Comparison of ENCODE assay signal across 8 cellular contexts in genomic region chr16:2881783-2882459, GRCh38. TPM values are rescaled to one million over a fixed set of nuclear protein-coding genes. Genes with fewer than 3 reads are reported as not detected.
A peak's percentile ranks its signal among the peaks of the same experiment; 100 is the strongest.
DNase-seq lines count a peak whose midpoint lies in the region; ATAC-seq, FAIRE-seq and TF ChIP-seq lines count a peak whose summit lies in the region.
"Not testable (repeated sequence)": the region's sequence is repeated elsewhere in the genome, so short reads cannot be mapped to it uniquely, and the experiment has no call there.

No MANE protein-coding gene starts in this region.

- H3K4me1 ChIP-seq in BLaER1 treated with 17β-estradiol and CSF1 and Interleukin-3, amounts not matched to agents 10 nM and 100 nM = peaks cover 11 to 21% (median 15%) of the 10 kb centered on the region in 10 experiments
- H3K4me1 ChIP-seq in esophagus muscularis mucosa (peaks cover 8 to 20% (median 17%) of the 10 kb centered on the region in 4 donors), spleen (peaks cover 6 to 32% (median 15%) of the 10 kb centered on the region in 6 donors)

- H3K36me3 ChIP-seq in BLaER1 treated with 17β-estradiol and CSF1 and Interleukin-3, amounts not matched to agents 10 nM and 100 nM; esophagus muscularis mucosa; spleen: not testable (repeated sequence)

- H3K4me1 Mint-ChIP-seq in activated naive CD4-positive, alpha-beta T cell treated with anti-CD3 and anti-CD28 coated beads for 36 hours (ENCODE audit: low read depth) = peaks cover 14% of the 10 kb centered on the region
- H3K4me1 Mint-ChIP-seq in memory B cell = not testable (repeated sequence)

- H3K27me3 ChIP-seq in BLaER1 treated with 17β-estradiol and CSF1 and Interleukin-3, amounts not matched to agents 10 nM and 100 nM; esophagus muscularis mucosa; spleen (replicated peaks in 1 of 7): not testable (repeated sequence)

- not testable (repeated sequence) for TF ChIP-seq CTCF in RWPE1 (conservative IDR thresholded peaks at IDR 0.05; ENCODE audit: low read depth); esophagus muscularis mucosa (IDR thresholded peaks at IDR 0.05); spleen (IDR thresholded peaks at IDR 0.05 in 8 of 11, conservative IDR thresholded peaks at IDR 0.05 in 3 of 11)

- 13% methylated on average over 29 of the region's 41 CpGs for WGBS in esophagus muscularis mucosa
- WGBS in spleen, 5 donors = 6 to 10% (median 6%) methylated on average over 29 to 41 of the region's 41 CpGs

- not testable (repeated sequence) for FAIRE-seq in HTR-8/SVneo (lab: Jason Lieb, UNC)

- peak overlapping the region; percentile 75 to 97 (median 87) for H3K4me3 ChIP-seq in BLaER1 treated with 17β-estradiol and CSF1 and Interleukin-3, amounts not matched to agents 10 nM and 100 nM
- peak overlapping the region; percentile 75 to 98 (median 92) for H3K4me3 ChIP-seq in esophagus muscularis mucosa
- peak overlapping the region; percentile 59 to 87 (median 75) for H3K4me3 ChIP-seq in spleen

- intact Hi-C loops in activated naive CD4-positive, alpha-beta T cell treated with anti-CD3 and anti-CD28 coated beads for 36 hours (cut with micrococcal nuclease) = loop anchor here (1.0 kb wide), 2 partner anchors 23 to 29 kb away; partner anchors contain the start of gene FLYWCH1
- intact Hi-C loops in esophagus muscularis mucosa (cut with DNase I); spleen (cut with DNase I; ENCODE audit: low total_unique reads): not testable (repeated sequence)

- H3K4me2 ChIP-seq in BLaER1 treated with 17β-estradiol and CSF1 and Interleukin-3, amounts not matched to agents 10 nM and 100 nM = peak overlapping the region; percentile 82 to 97 (median 93)

- peak overlapping the region in 9 of 11 experiments; percentile 20 to 91 (median 86); a peak in 16 of 22 replicates for H3K27ac ChIP-seq in BLaER1 treated with 17β-estradiol and CSF1 and Interleukin-3, amounts not matched to agents 10 nM and 100 nM
- H3K27ac ChIP-seq in RWPE1 (peak overlapping the region; percentile 90), esophagus muscularis mucosa (replicated peaks in 1 of 4) (peak overlapping the region; percentile 94 to 99 (median 98)), spleen (peak overlapping the region; percentile 84 to 96 (median 94))

- peak; percentile 9 for ATAC-seq in GM19467 (IDR thresholded peaks at IDR 0.05; ENCODE audit: unreplicated experiment)
- not testable (repeated sequence) for ATAC-seq in memory B cell (ENCODE audit: low read depth)

- H3K27me3 Mint-ChIP-seq in activated naive CD4-positive, alpha-beta T cell treated with anti-CD3 and anti-CD28 coated beads for 36 hours (ENCODE audit: low read depth); memory B cell: not testable (repeated sequence)

- not testable (repeated sequence) for H3K9me3 Mint-ChIP-seq in activated naive CD4-positive, alpha-beta T cell treated with anti-CD3 and anti-CD28 coated beads for 36 hours; memory B cell

- DNase-seq in HTR-8/SVneo (ENCODE audit: insufficient read length, low spot score) (peak; percentile 17), spleen (peak; percentile 92)
- not testable (repeated sequence) for DNase-seq in RWPE1 (ENCODE audit: low spot score); esophagus muscularis mucosa (ENCODE audit: extremely low spot score); memory B cell (ENCODE audit: low spot score in 2 of 2)
- DNase-seq in activated naive CD4-positive, alpha-beta T cell treated with anti-CD3 and anti-CD28 coated beads for 36 hours = peak; percentile 26

- H3K4me3 Mint-ChIP-seq in activated naive CD4-positive, alpha-beta T cell treated with anti-CD3 and anti-CD28 coated beads for 36 hours = peak overlapping the region; percentile 89
- H3K4me3 Mint-ChIP-seq in memory B cell = peak overlapping the region; percentile 93

- peak overlapping the region; percentile 50 for H3K27ac Mint-ChIP-seq in activated naive CD4-positive, alpha-beta T cell treated with anti-CD3 and anti-CD28 coated beads for 36 hours
- peak overlapping the region; percentile 93 for H3K27ac Mint-ChIP-seq in memory B cell

- H4K20me1 ChIP-seq in BLaER1 treated with 17β-estradiol and CSF1 and Interleukin-3, amounts not matched to agents 10 nM and 100 nM = not testable (repeated sequence)

- POLR2A ChIA-PET in RWPE1 (lab: Yijun Ruan, JAX; ENCODE audit: low non-redundant PET) = not testable (repeated sequence)

- peaks cover 10 to 25% (median 22%) of the 10 kb centered on the region in 11 experiments for H3K9me3 ChIP-seq in BLaER1 treated with 17β-estradiol and CSF1 and Interleukin-3, amounts not matched to agents 10 nM and 100 nM (replicated peaks in 1 of 11)
- not testable (repeated sequence) for H3K9me3 ChIP-seq in esophagus muscularis mucosa, spleen

- CTCF ChIA-PET in RWPE1 (lab: Yijun Ruan, JAX) = not testable (repeated sequence)
- CTCF ChIA-PET in activated naive CD4-positive, alpha-beta T cell treated with anti-CD3 and anti-CD28 coated beads for 36 hours (lab: Charles Lee) = interaction anchor here (0.6 to 2.1 kb wide), 7 partner anchors 14 to 255 kb away, joined by 4 to 8 read pairs (median 7); no protein-coding TSS in a partner anchor

- not testable (repeated sequence) for H3K36me3 Mint-ChIP-seq in activated naive CD4-positive, alpha-beta T cell treated with anti-CD3 and anti-CD28 coated beads for 36 hours (ENCODE audit: low read depth); memory B cell

- not testable (repeated sequence) for TF ChIP-seq EP300 in esophagus muscularis mucosa (IDR thresholded peaks at IDR 0.05)

- peak overlapping the region; percentile 66 to 97 (median 91); a peak in 21 of 22 replicates for H3K9ac ChIP-seq in BLaER1 treated with 17β-estradiol and CSF1 and Interleukin-3, amounts not matched to agents 10 nM and 100 nM

- not testable (repeated sequence) for TF ChIP-seq POLR2A in esophagus muscularis mucosa (IDR thresholded peaks at IDR 0.05; ENCODE audit: low read depth); spleen (IDR thresholded peaks at IDR 0.05)

RNA-seq across cellular contexts. Expression of gene FLYWCH2, which starts 1.1 kb away (rescaled TPM):
- 10 to 100 TPM; 12.7 to 15.2 TPM for total RNA-seq in activated naive CD4-positive, alpha-beta T cell treated with anti-CD3 and anti-CD28 coated beads for 36 hours
- 10 to 100 TPM; 41.9 to 47.2 (median 43.9) TPM for total RNA-seq in esophagus muscularis mucosa
- total RNA-seq in spleen = 10 to 100 TPM; 27.5 to 98.6 (median 48.4) TPM
- 10 to 100 TPM; 31.6 to 62.6 (median 49.5) TPM for polyA plus RNA-seq in spleen

RNA-seq across cellular contexts. Expression of gene PRSS22, which starts 24.0 kb away (rescaled TPM):
- total RNA-seq in activated naive CD4-positive, alpha-beta T cell treated with anti-CD3 and anti-CD28 coated beads for 36 hours = not detected
- total RNA-seq in esophagus muscularis mucosa (not detected), spleen (under 1 TPM in 1 of 7 donors, not detected in 6; 0.60 TPM)
- polyA plus RNA-seq in spleen = under 1 TPM in 2 of 3 donors, not detected in 1; 0.19 to 0.33 TPM

RNA-seq across cellular contexts. Expression of gene FLYWCH1, which starts 29.8 kb away (rescaled TPM):
- total RNA-seq in activated naive CD4-positive, alpha-beta T cell treated with anti-CD3 and anti-CD28 coated beads for 36 hours = 10 to 100 TPM; 33.5 to 35.4 TPM
- 10 to 100 TPM; 33.8 to 61.6 (median 46.8) TPM for total RNA-seq in esophagus muscularis mucosa
- 10 to 100 TPM; 34.8 to 79.3 (median 57.0) TPM for total RNA-seq in spleen
- 10 to 100 TPM; 14.0 to 47.0 (median 43.9) TPM for polyA plus RNA-seq in spleen

RNA-seq across cellular contexts. Expression of gene ZG16B, which starts 51.8 kb away (rescaled TPM):
- total RNA-seq in activated naive CD4-positive, alpha-beta T cell treated with anti-CD3 and anti-CD28 coated beads for 36 hours = under 1 TPM; 0.22 to 0.64 TPM
- not detected for total RNA-seq in esophagus muscularis mucosa
- 1 to 10 TPM in 5 of 7 donors, under 1 TPM in 1, not detected in 1; 0.79 to 3.8 (median 1.5) TPM for total RNA-seq in spleen
- 1 to 10 TPM in 2 of 3 donors, under 1 TPM in 1; 0.73 to 1.6 (median 1.5) TPM for polyA plus RNA-seq in spleen
